In genomic region chr12:47903151-47903611, GRCh38 we compare ENCODE assay signal across 9 cellular contexts. TPM values are rescaled to one million over a fixed set of nuclear protein-coding genes. Genes with fewer than 3 reads are reported as not detected.
A peak's percentile ranks its signal among the peaks of the same experiment; 100 is the strongest.
DNase-seq lines count a peak whose midpoint lies in the region; ATAC-seq and TF ChIP-seq lines count a peak whose summit lies in the region.
"Had no signal": no experiment of that assay in that cellular context is flagged by ENCODE, and none has a peak within 500 bp of the region (broad histone marks: within the 10 kb centered on the region; RNA-seq: fewer than 3 reads in every experiment).

No MANE protein-coding gene starts in this region.

- H2AFZ ChIP-seq in KMS-11 (ENCODE audit: low read depth): 0 out of 2 replicates have a peak overlapping the region, but pooled peaks have one; percentile 76

- no peak for TF ChIP-seq POLR2A in body of pancreas (IDR thresholded peaks at IDR 0.05)
- no peak for TF ChIP-seq POLR2A in prostate gland (IDR thresholded peaks at IDR 0.05)

- no peaks in the 10 kb centered on the region for H4K20me1 ChIP-seq in KMS-11 (ENCODE audit: insufficient read depth)

- DNase-seq in GF-D8 (lab: John Stamatoyannopoulos, UW) (peak; percentile 16), body of pancreas (peak in 3 of 4 donors; percentile 24 to 43 (median 36)), prostate gland (ENCODE audit: low spot score) (peak; percentile 13), NCI-H446 treated with DMSO at 0.1 percent for 48 hours (lab: John Stamatoyannopoulos, UW) (no peak), NCI-H1436 treated with DMSO at 0.1 percent for 48 hours (lab: John Stamatoyannopoulos, UW) (no peak)

- H3K4me3 ChIP-seq in KMS-11 (IDR thresholded peaks at IDR 0.05; ENCODE audit: insufficient read depth, low read depth, low read length) (no peak overlapping the region), body of pancreas (no peak overlapping the region), prostate gland (no peak overlapping the region)

- ATAC-seq in body of pancreas (no peak), GM18498 (IDR thresholded peaks at IDR 0.05; ENCODE audit: unreplicated experiment) (no peak), GM21447 (IDR thresholded peaks at IDR 0.05; ENCODE audit: unreplicated experiment) (no peak)

- H3K9me3 ChIP-seq in body of pancreas (no peaks in the 10 kb centered on the region), prostate gland (no peaks in the 10 kb centered on the region)
- H3K9me3 ChIP-seq: pancreas had no signal

- H3K79me2 ChIP-seq in KMS-11 (ENCODE audit: insufficient read depth, low read depth): no peaks in the 10 kb centered on the region; the same call in 1 of the 2 replicates

- intact Hi-C loops in body of pancreas (cut with DNase I) (no loop called here), prostate gland (cut with DNase I) (no loop called here)

- peak overlapping the region; percentile 75 for H3K9ac ChIP-seq in KMS-11

- TF ChIP-seq CTCF in KMS-11 (conservative IDR thresholded peaks at IDR 0.05; ENCODE audit: low read depth, low read length) (no peak), body of pancreas (IDR thresholded peaks at IDR 0.05) (no peak), prostate gland (IDR thresholded peaks at IDR 0.05) (no peak)

- peaks cover 34% of the 10 kb centered on the region for H3K4me1 ChIP-seq in KMS-11 (ENCODE audit: low read depth, poor library complexity, severe bottlenecking)
- peaks cover 33% of the 10 kb centered on the region for H3K4me1 ChIP-seq in body of pancreas
- peaks cover 2% of the 10 kb centered on the region for H3K4me1 ChIP-seq in prostate gland (replicated peaks)

- WGBS in body of pancreas, 2 donors: 57 to 76% methylated on average over 3 of the region's 3 CpGs
- WGBS in prostate gland: 27% methylated on average over 3 of the region's 3 CpGs

- H3K27me3 ChIP-seq in KMS-11 (ENCODE audit: insufficient read depth, low read depth) (no peaks in the 10 kb centered on the region; the same call in 1 of the 2 replicates), body of pancreas (no peaks in the 10 kb centered on the region), prostate gland (replicated peaks; ENCODE audit: insufficient read depth) (no peaks in the 10 kb centered on the region)
- H3K27me3 ChIP-seq: pancreas had no signal

- peak overlapping the region; percentile 4; the same call in 1 of the 2 replicates for H3K27ac ChIP-seq in KMS-11
- H3K27ac ChIP-seq in body of pancreas: no peak overlapping the region
- no peak overlapping the region for H3K27ac ChIP-seq in prostate gland

- H3K36me3 ChIP-seq in KMS-11 (ENCODE audit: insufficient read depth) (no peaks in the 10 kb centered on the region), body of pancreas (replicated peaks in 1 of 2; ENCODE audit: insufficient read depth in 1 of 2, low read depth in 2 of 2) (no peaks in the 10 kb centered on the region), prostate gland (no peaks in the 10 kb centered on the region)
- H3K36me3 ChIP-seq: pancreas had no signal

- H3K4me2 ChIP-seq in KMS-11: peak overlapping the region; percentile 100

RNA-seq across cellular contexts. Expression of gene VDR, which starts 1.6 kb away (rescaled TPM):
- 1 to 10 TPM; 1.3 to 3.1 TPM for total RNA-seq in body of pancreas
- 1 to 10 TPM; 3.4 to 4.3 TPM for total RNA-seq in prostate gland

Comparison
In these comparisons a context has a peak if more than half of its experiments do, and no peak if none do; other contexts are left out.
1. DNase-seq: peak in GF-D8 (single experiment), body of pancreas (3 of 4) and prostate gland (single experiment); none in NCI-H446 treated with DMSO at 0.1 percent for 48 hours (single experiment) and NCI-H1436 treated with DMSO at 0.1 percent for 48 hours (single experiment).